In the genomic region with DNA sequence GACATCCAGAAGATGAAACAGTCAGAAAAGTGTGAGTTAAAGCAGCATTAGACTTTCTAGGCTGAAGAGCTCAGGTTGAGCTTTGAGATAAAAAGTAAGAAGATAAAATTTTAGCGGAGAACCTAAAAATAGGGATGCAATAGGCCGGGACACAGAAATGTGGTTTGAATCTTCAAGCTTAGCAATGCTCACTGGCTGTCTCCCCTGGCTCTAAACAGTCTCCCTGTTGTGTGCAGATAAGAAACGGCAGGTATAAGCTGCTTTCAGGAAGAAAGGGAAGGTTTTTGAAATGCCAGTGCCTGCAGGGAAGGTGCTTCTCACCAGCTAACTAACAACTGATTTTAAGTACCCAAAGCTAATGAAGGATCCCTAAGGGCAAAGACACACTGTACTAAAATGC, we compare ENCODE assay signal across 1 cellular context.
TF ChIP-seq lines count a peak whose summit lies in the region.

No MANE protein-coding gene starts in this region.

TF ChIP-seq in GM23338, 12 proteins besides CTCF, POLR2A, EP300 and RAD21 (continued from another document):
- TF ChIP-seq, protein P1, sequence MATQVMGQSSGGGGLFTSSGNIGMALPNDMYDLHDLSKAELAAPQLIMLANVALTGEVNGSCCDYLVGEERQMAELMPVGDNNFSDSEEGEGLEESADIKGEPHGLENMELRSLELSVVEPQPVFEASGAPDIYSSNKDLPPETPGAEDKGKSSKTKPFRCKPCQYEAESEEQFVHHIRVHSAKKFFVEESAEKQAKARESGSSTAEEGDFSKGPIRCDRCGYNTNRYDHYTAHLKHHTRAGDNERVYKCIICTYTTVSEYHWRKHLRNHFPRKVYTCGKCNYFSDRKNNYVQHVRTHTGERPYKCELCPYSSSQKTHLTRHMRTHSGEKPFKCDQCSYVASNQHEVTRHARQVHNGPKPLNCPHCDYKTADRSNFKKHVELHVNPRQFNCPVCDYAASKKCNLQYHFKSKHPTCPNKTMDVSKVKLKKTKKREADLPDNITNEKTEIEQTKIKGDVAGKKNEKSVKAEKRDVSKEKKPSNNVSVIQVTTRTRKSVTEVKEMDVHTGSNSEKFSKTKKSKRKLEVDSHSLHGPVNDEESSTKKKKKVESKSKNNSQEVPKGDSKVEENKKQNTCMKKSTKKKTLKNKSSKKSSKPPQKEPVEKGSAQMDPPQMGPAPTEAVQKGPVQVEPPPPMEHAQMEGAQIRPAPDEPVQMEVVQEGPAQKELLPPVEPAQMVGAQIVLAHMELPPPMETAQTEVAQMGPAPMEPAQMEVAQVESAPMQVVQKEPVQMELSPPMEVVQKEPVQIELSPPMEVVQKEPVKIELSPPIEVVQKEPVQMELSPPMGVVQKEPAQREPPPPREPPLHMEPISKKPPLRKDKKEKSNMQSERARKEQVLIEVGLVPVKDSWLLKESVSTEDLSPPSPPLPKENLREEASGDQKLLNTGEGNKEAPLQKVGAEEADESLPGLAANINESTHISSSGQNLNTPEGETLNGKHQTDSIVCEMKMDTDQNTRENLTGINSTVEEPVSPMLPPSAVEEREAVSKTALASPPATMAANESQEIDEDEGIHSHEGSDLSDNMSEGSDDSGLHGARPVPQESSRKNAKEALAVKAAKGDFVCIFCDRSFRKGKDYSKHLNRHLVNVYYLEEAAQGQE (IDR thresholded peaks at IDR 0.05; ENCODE audit: unreplicated experiment), result no peak
